Comparison of ENCODE assay signal across 10 cellular contexts in genomic region chr3:45666729-45667440, GRCh38. TPM values are rescaled to one million over a fixed set of nuclear protein-coding genes. Genes with fewer than 3 reads are reported as not detected.
DNase-seq lines count a peak whose midpoint lies in the region; ATAC-seq and TF ChIP-seq lines count a peak whose summit lies in the region.
"Had no signal": no experiment of that assay in that cellular context is flagged by ENCODE, and none has a peak within 500 bp of the region (broad histone marks: within the 10 kb centered on the region; RNA-seq: fewer than 3 reads in every experiment).

No MANE protein-coding gene starts in this region.

- no peak for ATAC-seq in HG03442 (IDR thresholded peaks at IDR 0.05; ENCODE audit: unreplicated experiment)

- peak in 1 of 2 experiments; percentile 67; a peak in 1 of 4 replicates for TF ChIP-seq EP300 in SK-N-SH (IDR thresholded peaks at IDR 0.05; ENCODE audit: borderline replicate concordance in 1 of 2, low read depth in 1 of 2, low read length in 1 of 2)

- no peaks in the 10 kb centered on the region for H3K9me2 ChIP-seq in SK-N-SH

- H3K4me2 ChIP-seq in SK-N-SH, result peak overlapping the region; percentile 66
- H3K4me2 ChIP-seq in osteoblast (ENCODE audit: insufficient read depth, low read length), result peak overlapping the region; percentile 73

- H3K4me1 ChIP-seq in SK-N-SH (ENCODE audit: control insufficient read depth in 1 of 2, insufficient read depth in 2 of 2, low read depth in 1 of 2, low read length in 1 of 2), result peaks cover 13 to 33% of the 10 kb centered on the region in 2 experiments; a peak in 3 of 4 replicates
- peaks cover 10 to 68% (median 28%) of the 10 kb centered on the region in 3 donors for H3K4me1 ChIP-seq in esophagus squamous epithelium
- peaks cover 52% of the 10 kb centered on the region for H3K4me1 ChIP-seq in osteoblast (ENCODE audit: insufficient read depth, low read length)

- H3K27ac ChIP-seq in SK-N-SH (ENCODE audit: low read depth in 2 of 2, low read length in 1 of 2) (peak overlapping the region; percentile 56 to 97; a peak in 3 of 4 replicates), esophagus squamous epithelium (peak overlapping the region in 3 of 4 donors; percentile 53 to 66 (median 56)), osteoblast (ENCODE audit: low read depth, low read length) (peak overlapping the region; percentile 97)

- no TSS peak for BruUV-seq in Calu3 (replicated peaks; lab: Mats Ljungman, UMichigan)

- H3F3A ChIP-seq in SK-N-SH (replicated peaks; ENCODE audit: insufficient read depth), result peaks cover 40% of the 10 kb centered on the region

- peaks cover 6 to 22% of the 10 kb centered on the region in 2 experiments for H3K36me3 ChIP-seq in SK-N-SH (replicated peaks in 1 of 2; ENCODE audit: control insufficient read depth in 1 of 2, insufficient read depth in 2 of 2, low read length in 1 of 2)
- peaks cover 0 to 41% (median 0%) of the 10 kb centered on the region in 3 donors for H3K36me3 ChIP-seq in esophagus squamous epithelium
- H3K36me3 ChIP-seq in osteoblast (ENCODE audit: insufficient read depth, low read length), result peaks cover 19% of the 10 kb centered on the region

- CTCF ChIA-PET in SK-N-SH (lab: Yijun Ruan, JAX) (interaction anchor here (0.9 to 5.4 kb wide), 9 partner anchors 10 to 630 kb away, joined by 3 to 33 read pairs (median 4); no protein-coding TSS in a partner anchor), Calu3 (lab: Charles Lee) (interaction anchor here (0.9 kb wide), 1 partner anchor 14 kb away, joined by 3 read pairs; no protein-coding TSS in a partner anchor)

- H3K36me3 Mint-ChIP-seq in Calu3 (ENCODE audit: insufficient read depth, unreplicated experiment), result peaks cover 20% of the 10 kb centered on the region

- intact Hi-C loops in esophagus squamous epithelium (cut with DNase I) (loop anchor here (10.0 kb wide), 1 partner anchor 632 kb away; no protein-coding TSS in a partner anchor), Calu3 (cut with micrococcal nuclease; ENCODE audit: unreplicated experiment) (no loop called here)

- H3K27me3 ChIP-seq in SK-N-SH (ENCODE audit: insufficient read depth) (no peaks in the 10 kb centered on the region), esophagus squamous epithelium (no peaks in the 10 kb centered on the region), osteoblast (ENCODE audit: insufficient read depth, low read length) (no peaks in the 10 kb centered on the region)
- H3K27me3 ChIP-seq: Peyer's patch had no signal

- no peak overlapping the region for H3K27ac Mint-ChIP-seq in Calu3 (ENCODE audit: unreplicated experiment)

- peaks cover 11% of the 10 kb centered on the region for H3K4me1 Mint-ChIP-seq in Calu3 (ENCODE audit: low read depth, unreplicated experiment)

- no peak overlapping the region for H2AFZ ChIP-seq in SK-N-SH (ENCODE audit: low read depth)
- H2AFZ ChIP-seq in osteoblast (ENCODE audit: low read length), result peak overlapping the region; percentile 64

- H3K79me2 ChIP-seq in SK-N-SH (ENCODE audit: insufficient read depth) (peaks cover 38% of the 10 kb centered on the region), osteoblast (ENCODE audit: insufficient read depth, low read length) (peaks cover 26% of the 10 kb centered on the region)

- no peaks in the 10 kb centered on the region for H3K27me3 Mint-ChIP-seq in Calu3 (ENCODE audit: unreplicated experiment)

- peak overlapping the region; percentile 64; the same call in 1 of the 2 replicates for H3K9ac ChIP-seq in SK-N-SH

- H3K9me3 ChIP-seq in SK-N-SH, result no peaks in the 10 kb centered on the region
- no peaks in the 10 kb centered on the region for H3K9me3 ChIP-seq in esophagus squamous epithelium
- no peaks in the 10 kb centered on the region for H3K9me3 ChIP-seq in osteoblast (ENCODE audit: low read depth, low read length)
- H3K9me3 ChIP-seq: Peyer's patch had no signal

- H3K9me3 Mint-ChIP-seq in Calu3 (ENCODE audit: low read depth, unreplicated experiment), result no peaks in the 10 kb centered on the region

- POLR2A ChIA-PET in SK-N-SH (lab: Yijun Ruan, JAX), result no interaction called here

- WGBS in SK-N-SH (ENCODE audit: low lambda C conversion rate), result 26% methylated on average over 9 of the region's 9 CpGs
- WGBS in esophagus squamous epithelium, 2 donors, result 49 to 64% methylated on average over 8 to 9 of the region's 9 CpGs

- no peak overlapping the region for H3K4me3 Mint-ChIP-seq in Calu3 (ENCODE audit: low read depth, unreplicated experiment)

- TF ChIP-seq POLR2A in esophagus squamous epithelium (IDR thresholded peaks at IDR 0.05), result no peak

- H4K20me1 ChIP-seq in SK-N-SH (ENCODE audit: insufficient read depth), result peaks cover 11% of the 10 kb centered on the region
- H4K20me1 ChIP-seq in osteoblast (ENCODE audit: insufficient read depth, low read length), result peaks cover 2% of the 10 kb centered on the region

- TF ChIP-seq CTCF in SK-N-SH (IDR thresholded peaks at IDR 0.05), result no peak
- no peak for TF ChIP-seq CTCF in esophagus squamous epithelium (IDR thresholded peaks at IDR 0.05)
- TF ChIP-seq CTCF in osteoblast (IDR thresholded peaks at IDR 0.05; ENCODE audit: extremely low read depth, low read depth, low read length), result no peak
- no peak for TF ChIP-seq CTCF in Calu3 (IDR thresholded peaks at IDR 0.05; ENCODE audit: unreplicated experiment)

- H3K4me3 ChIP-seq in SK-N-SH (ENCODE audit: low read depth in 2 of 2, low read length in 1 of 2) (no peak overlapping the region; a peak in 2 of 4 replicates), esophagus squamous epithelium (no peak overlapping the region), osteoblast (ENCODE audit: insufficient read depth, low read length) (peak overlapping the region; percentile 40)
- H3K4me3 ChIP-seq: Peyer's patch, skin epidermis had no signal

- peak; percentile 88 for DNase-seq in EH (ENCODE audit: low read depth)
- peak; percentile 42 for DNase-seq in SK-N-SH
- DNase-seq in esophagus squamous epithelium (lab: John Stamatoyannopoulos, UW), result no peak
- DNase-seq in osteoblast (ENCODE audit: insufficient read length, low spot score, missing footprints), result peak; percentile 83
- no peak for DNase-seq in NCI-H146 treated with DMSO at 0.1 percent for 48 hours (lab: John Stamatoyannopoulos, UW; ENCODE audit: unreplicated experiment)
- DNase-seq in Calu3, result no peak
- no peak for DNase-seq in NCI-H524 treated with DMSO at 0.1 percent for 48 hours (lab: John Stamatoyannopoulos, UW)
- DNase-seq: Peyer's patch had no signal

- TF ChIP-seq RAD21 in SK-N-SH (IDR thresholded peaks at IDR 0.05; ENCODE audit: low read length), result no peak

TF ChIP-seq in SK-N-SH, 30 proteins besides CTCF, POLR2A, EP300 and RAD21 (continues in another document):
- TF ChIP-seq NFIC (IDR thresholded peaks at IDR 0.05; ENCODE audit: borderline replicate concordance) (peak; percentile 90), FOSL2 (IDR thresholded peaks at IDR 0.05; ENCODE audit: borderline replicate concordance, low read depth) (peak; percentile 70; the same call in 1 of the 2 replicates), TCF12 (IDR thresholded peaks at IDR 0.05) (peak; percentile 84), TEAD4 (IDR thresholded peaks at IDR 0.05; ENCODE audit: borderline replicate concordance, insufficient read depth) (peak; percentile 51; the same call in 1 of the 2 replicates), USF2 (IDR thresholded peaks at IDR 0.05; ENCODE audit: borderline replicate concordance, low read depth, low read length) (peak; percentile 43), POLR2AphosphoS5 (IDR thresholded peaks at IDR 0.05; ENCODE audit: low read depth, low read length) (no peak), MEF2A (IDR thresholded peaks at IDR 0.05; ENCODE audit: borderline replicate concordance, low read depth) (no peak), SMC3 (IDR thresholded peaks at IDR 0.05; ENCODE audit: low read depth, low read length) (no peak), FOXM1 (IDR thresholded peaks at IDR 0.05; ENCODE audit: low read depth) (0 out of 2 replicates have a peak, but pooled peaks have one; percentile 26)
- TF ChIP-seq, protein P1, sequence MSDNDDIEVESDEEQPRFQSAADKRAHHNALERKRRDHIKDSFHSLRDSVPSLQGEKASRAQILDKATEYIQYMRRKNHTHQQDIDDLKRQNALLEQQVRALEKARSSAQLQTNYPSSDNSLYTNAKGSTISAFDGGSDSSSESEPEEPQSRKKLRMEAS (IDR thresholded peaks at IDR 0.05; ENCODE audit: low read depth), result peak; percentile 92
- TF ChIP-seq, protein P2, sequence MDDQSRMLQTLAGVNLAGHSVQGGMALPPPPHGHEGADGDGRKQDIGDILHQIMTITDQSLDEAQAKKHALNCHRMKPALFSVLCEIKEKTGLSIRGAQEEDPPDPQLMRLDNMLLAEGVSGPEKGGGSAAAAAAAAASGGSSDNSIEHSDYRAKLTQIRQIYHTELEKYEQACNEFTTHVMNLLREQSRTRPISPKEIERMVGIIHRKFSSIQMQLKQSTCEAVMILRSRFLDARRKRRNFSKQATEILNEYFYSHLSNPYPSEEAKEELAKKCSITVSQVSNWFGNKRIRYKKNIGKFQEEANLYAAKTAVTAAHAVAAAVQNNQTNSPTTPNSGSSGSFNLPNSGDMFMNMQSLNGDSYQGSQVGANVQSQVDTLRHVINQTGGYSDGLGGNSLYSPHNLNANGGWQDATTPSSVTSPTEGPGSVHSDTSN (IDR thresholded peaks at IDR 0.05), result peak; percentile 86
- TF ChIP-seq, protein P3, sequence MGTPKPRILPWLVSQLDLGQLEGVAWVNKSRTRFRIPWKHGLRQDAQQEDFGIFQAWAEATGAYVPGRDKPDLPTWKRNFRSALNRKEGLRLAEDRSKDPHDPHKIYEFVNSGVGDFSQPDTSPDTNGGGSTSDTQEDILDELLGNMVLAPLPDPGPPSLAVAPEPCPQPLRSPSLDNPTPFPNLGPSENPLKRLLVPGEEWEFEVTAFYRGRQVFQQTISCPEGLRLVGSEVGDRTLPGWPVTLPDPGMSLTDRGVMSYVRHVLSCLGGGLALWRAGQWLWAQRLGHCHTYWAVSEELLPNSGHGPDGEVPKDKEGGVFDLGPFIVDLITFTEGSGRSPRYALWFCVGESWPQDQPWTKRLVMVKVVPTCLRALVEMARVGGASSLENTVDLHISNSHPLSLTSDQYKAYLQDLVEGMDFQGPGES (IDR thresholded peaks at IDR 0.05; ENCODE audit: low read depth, low read length), result no peak

RNA-seq across cellular contexts. Expression of gene SACM1L, which starts 22.3 kb away (rescaled TPM):
- polyA plus RNA-seq in SK-N-SH (2012; rRNA removed), result 11.2 and 16.7 TPM in 2 replicates
- polyA plus RNA-seq in SK-N-SH (2012; cell fraction: cytosol; rRNA removed), result 15.4 and 16.4 TPM in 2 replicates
- polyA plus RNA-seq in SK-N-SH (2012; cell fraction: nucleus; rRNA removed), result 13.7 and 35.1 TPM in 2 replicates
- total RNA-seq in esophagus squamous epithelium (10 to 100 TPM; 22.7 to 42.2 (median 27.2) TPM), osteoblast (28.6 and 39.5 TPM in 2 replicates), Calu3 (2022) (39.5 and 40.5 TPM in 2 replicates)

Comparison
In these comparisons a context has a peak if more than half of its experiments do, and no peak if none do; other contexts are left out.
1. DNase-seq: peak in EH (single experiment), SK-N-SH (single experiment) and osteoblast (single experiment); none in esophagus squamous epithelium (single experiment), NCI-H146 treated with DMSO at 0.1 percent for 48 hours (single experiment), Calu3 (single experiment) and NCI-H524 treated with DMSO at 0.1 percent for 48 hours (single experiment).
2. Peak in every context shown above with its lines, with median percentiles within 50 percentile points of each other: H3K27ac ChIP-seq.